In the genomic region with DNA sequence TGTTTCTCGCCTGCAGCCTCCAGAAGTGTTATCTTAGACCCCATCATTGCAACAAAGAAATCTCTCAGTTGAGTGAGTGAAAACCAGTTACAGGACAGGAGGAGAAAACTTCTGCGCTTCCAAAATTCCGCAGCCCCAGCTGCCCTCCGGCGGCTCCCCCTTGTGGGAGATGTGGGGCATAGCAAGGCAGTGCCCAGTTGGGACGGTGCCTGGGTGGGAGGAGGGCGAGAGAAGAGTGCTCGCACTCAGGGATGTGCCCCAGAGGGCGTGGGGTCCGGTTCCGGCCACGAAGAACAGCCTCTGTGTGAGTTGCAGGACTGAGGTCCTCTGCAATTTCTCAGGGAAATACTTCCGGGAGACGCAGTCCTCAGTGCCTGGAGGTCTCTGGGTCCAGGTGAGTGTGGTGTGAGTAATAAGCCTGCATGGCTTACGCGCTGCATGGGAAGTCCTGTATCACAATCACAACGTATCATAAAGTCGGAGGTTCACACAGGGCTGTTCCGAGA, we compare ENCODE assay signal across 8 cellular contexts.
DNase-seq lines count a peak whose midpoint lies in the region; ATAC-seq lines count a peak whose summit lies in the region.

No MANE protein-coding gene starts in this region.

- peaks cover 4% of the 10 kb centered on the region for H3K27me3 ChIP-seq in CD4-positive, CD25-positive, alpha-beta regulatory T cell (ENCODE audit: control insufficient read depth, insufficient read depth, low read length)

- ATAC-seq in CD4-positive, CD25-positive, alpha-beta regulatory T cell (ENCODE audit: low read depth in 2 of 2), result peak; percentile 28 to 39
- ATAC-seq in T-helper 17 cell, result peak; percentile 55

- DNase-seq in CD4-positive, CD25-positive, alpha-beta regulatory T cell, result peak in 1 of 3 donors; percentile 24
- peak; percentile 47 for DNase-seq in GM19240 (ENCODE audit: insufficient read length, low spot score)
- peak; percentile 48 for DNase-seq in HK-2 (ENCODE audit: unreplicated experiment)
- DNase-seq in T-helper 17 cell, result peak in 1 of 3 donors; percentile 10
- DNase-seq in caudate nucleus (lab: John Stamatoyannopoulos, UW), result peak in 54 of 61 donors; percentile 15 to 79 (median 58)
- peak; percentile 68 for DNase-seq in kidney tubule cell (ENCODE audit: low spot score)
- DNase-seq in stimulated activated CD4-positive, alpha-beta T cell treated with anti-CD3 and anti-CD28 coated beads, Interleukin-15, amount 100 ng/mL, for 48 hours (ENCODE audit: low read depth in 2 of 2), result peak; percentile 11 to 22
- no peak for DNase-seq in NCI-H1048 (lab: John Stamatoyannopoulos, UW)

- H3K4me3 Mint-ChIP-seq in CD4-positive, CD25-positive, alpha-beta regulatory T cell, result no peak overlapping the region
- no peak overlapping the region for H3K4me3 Mint-ChIP-seq in T-helper 17 cell

- H3K36me3 Mint-ChIP-seq in CD4-positive, CD25-positive, alpha-beta regulatory T cell, result no peaks in the 10 kb centered on the region
- H3K36me3 Mint-ChIP-seq in T-helper 17 cell (ENCODE audit: low read depth), result no peaks in the 10 kb centered on the region

- no peaks in the 10 kb centered on the region for H3K27me3 Mint-ChIP-seq in CD4-positive, CD25-positive, alpha-beta regulatory T cell
- H3K27me3 Mint-ChIP-seq in T-helper 17 cell, result peaks cover 59% of the 10 kb centered on the region

- no peak overlapping the region for H3K4me3 ChIP-seq in CD4-positive, CD25-positive, alpha-beta regulatory T cell (ENCODE audit: low read depth, low read length)

- H3K9me3 Mint-ChIP-seq in CD4-positive, CD25-positive, alpha-beta regulatory T cell, result peaks cover 0 to 2% (median 0%) of the 10 kb centered on the region in 7 donors

- H3K9me3 ChIP-seq in CD4-positive, CD25-positive, alpha-beta regulatory T cell (ENCODE audit: control insufficient read depth in 2 of 2, low read length in 2 of 2), result no peaks in the 10 kb centered on the region
- H3K9me3 ChIP-seq in T-helper 17 cell (ENCODE audit: control insufficient read depth, low read length, poor library complexity, severe bottlenecking), result no peaks in the 10 kb centered on the region

- no peaks in the 10 kb centered on the region for H3K36me3 ChIP-seq in CD4-positive, CD25-positive, alpha-beta regulatory T cell (ENCODE audit: control insufficient read depth, insufficient read depth, low read length)

- no peak overlapping the region for H3K27ac ChIP-seq in CD4-positive, CD25-positive, alpha-beta regulatory T cell (ENCODE audit: insufficient read depth, low read length, poor library complexity, severe bottlenecking)
- peak overlapping the region; percentile 79 for H3K27ac ChIP-seq in caudate nucleus (ENCODE audit: low read depth, low read length)

- no peaks in the 10 kb centered on the region for H3K4me1 ChIP-seq in CD4-positive, CD25-positive, alpha-beta regulatory T cell (ENCODE audit: control insufficient read depth, insufficient read depth, low read length, poor library complexity, severe bottlenecking)

- H3K4me1 Mint-ChIP-seq in CD4-positive, CD25-positive, alpha-beta regulatory T cell, result no peaks in the 10 kb centered on the region
- H3K4me1 Mint-ChIP-seq in T-helper 17 cell, result peaks cover 4% of the 10 kb centered on the region

- H3K27ac Mint-ChIP-seq in CD4-positive, CD25-positive, alpha-beta regulatory T cell, result no peak overlapping the region
- H3K27ac Mint-ChIP-seq in T-helper 17 cell, result no peak overlapping the region
